ENCODE assay signal across 1 cellular context in genomic region chr3:69091389-69092029, GRCh38.
TF ChIP-seq lines count a peak whose summit lies in the region.

No MANE protein-coding gene starts in this region.

TF ChIP-seq in GM23338, 12 proteins besides CTCF, POLR2A, EP300 and RAD21 (continued from another document):
- TF ChIP-seq ETS1 (IDR thresholded peaks at IDR 0.05) (no peak), ZNF462 (CRISPR knock-in tag; IDR thresholded peaks at IDR 0.05) (no peak), ZNF114 (CRISPR knock-in tag; IDR thresholded peaks at IDR 0.05) (no peak), EZH2 (IDR thresholded peaks at IDR 0.05; ENCODE audit: low read depth, unreplicated experiment) (no peak), ZNF331 (CRISPR knock-in tag; IDR thresholded peaks at IDR 0.05; ENCODE audit: low read depth) (no peak), CREB1 (CRISPR knock-in tag; IDR thresholded peaks at IDR 0.05; ENCODE audit: low read depth) (no peak), REST (IDR thresholded peaks at IDR 0.05; ENCODE audit: unreplicated experiment) (no peak), NANOG (IDR thresholded peaks at IDR 0.05; ENCODE audit: borderline replicate concordance) (no peak), STAT1 (IDR thresholded peaks at IDR 0.05; ENCODE audit: unreplicated experiment) (no peak), JUNB (IDR thresholded peaks at IDR 0.05; ENCODE audit: unreplicated experiment) (no peak)
